Comparison of ENCODE assay signal across 1 cellular context in the genomic region with DNA sequence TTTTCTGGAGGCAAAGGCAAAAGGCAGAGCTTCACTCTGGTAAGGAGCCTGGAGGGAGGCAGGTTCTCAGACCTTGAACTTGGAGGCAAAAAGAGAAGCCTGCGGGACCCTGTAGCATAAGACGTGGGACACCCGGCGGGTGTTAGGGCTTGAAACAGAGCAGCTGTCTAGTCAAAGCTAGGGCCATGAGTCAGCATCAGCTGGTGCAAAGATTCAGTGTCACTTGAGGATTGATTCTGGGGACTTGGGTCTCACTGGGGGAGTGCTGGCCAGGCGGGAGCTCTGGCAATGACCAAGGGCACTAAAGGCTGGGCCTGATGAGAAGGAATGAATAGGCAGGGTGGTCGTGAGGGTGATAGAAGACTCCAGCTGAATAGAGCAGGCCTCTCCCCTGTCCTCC.
TF ChIP-seq lines count a peak whose summit lies in the region.

No MANE protein-coding gene starts in this region.

TF ChIP-seq in IMR-90, 13 proteins besides CTCF, POLR2A, EP300 and RAD21:
- TF ChIP-seq, protein P1, sequence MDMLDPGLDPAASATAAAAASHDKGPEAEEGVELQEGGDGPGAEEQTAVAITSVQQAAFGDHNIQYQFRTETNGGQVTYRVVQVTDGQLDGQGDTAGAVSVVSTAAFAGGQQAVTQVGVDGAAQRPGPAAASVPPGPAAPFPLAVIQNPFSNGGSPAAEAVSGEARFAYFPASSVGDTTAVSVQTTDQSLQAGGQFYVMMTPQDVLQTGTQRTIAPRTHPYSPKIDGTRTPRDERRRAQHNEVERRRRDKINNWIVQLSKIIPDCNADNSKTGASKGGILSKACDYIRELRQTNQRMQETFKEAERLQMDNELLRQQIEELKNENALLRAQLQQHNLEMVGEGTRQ (IDR thresholded peaks at IDR 0.05; ENCODE audit: low read depth, low read length) = peak; percentile 17; the same call in 1 of the 2 replicates
- TF ChIP-seq NFE2L2 (IDR thresholded peaks at IDR 0.05; ENCODE audit: low read depth, low read length) = peak; percentile 25; the same call in 1 of the 2 replicates
- TF ChIP-seq MXI1 (IDR thresholded peaks at IDR 0.05; ENCODE audit: borderline replicate concordance, low read depth, low read length) = no peak
- no peak for TF ChIP-seq FOS (IDR thresholded peaks at IDR 0.05; ENCODE audit: low read depth, low read length)
- no peak for TF ChIP-seq MAFK (IDR thresholded peaks at IDR 0.05; ENCODE audit: low read depth, low read length)
- TF ChIP-seq, protein P2, sequence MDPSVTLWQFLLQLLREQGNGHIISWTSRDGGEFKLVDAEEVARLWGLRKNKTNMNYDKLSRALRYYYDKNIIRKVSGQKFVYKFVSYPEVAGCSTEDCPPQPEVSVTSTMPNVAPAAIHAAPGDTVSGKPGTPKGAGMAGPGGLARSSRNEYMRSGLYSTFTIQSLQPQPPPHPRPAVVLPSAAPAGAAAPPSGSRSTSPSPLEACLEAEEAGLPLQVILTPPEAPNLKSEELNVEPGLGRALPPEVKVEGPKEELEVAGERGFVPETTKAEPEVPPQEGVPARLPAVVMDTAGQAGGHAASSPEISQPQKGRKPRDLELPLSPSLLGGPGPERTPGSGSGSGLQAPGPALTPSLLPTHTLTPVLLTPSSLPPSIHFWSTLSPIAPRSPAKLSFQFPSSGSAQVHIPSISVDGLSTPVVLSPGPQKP (IDR thresholded peaks at IDR 0.05; ENCODE audit: borderline replicate concordance, low read depth, low read length) = no peak
- TF ChIP-seq BHLHE40 (IDR thresholded peaks at IDR 0.05; ENCODE audit: low read depth, low read length) = no peak
- no peak for TF ChIP-seq MAZ (IDR thresholded peaks at IDR 0.05; ENCODE audit: borderline replicate concordance, low read depth, low read length)
- TF ChIP-seq CHD1 (IDR thresholded peaks at IDR 0.05; ENCODE audit: low read depth, low read length) = no peak
- TF ChIP-seq SMC3 (IDR thresholded peaks at IDR 0.05; ENCODE audit: low read depth, low read length) = no peak
- TF ChIP-seq RCOR1 (IDR thresholded peaks at IDR 0.05; ENCODE audit: insufficient replicate concordance, low read length) = no peak
- no peak for TF ChIP-seq CEBPB (IDR thresholded peaks at IDR 0.05; ENCODE audit: low read depth, low read length)
